10 cellular contexts compared by ENCODE assay signal in the genomic region with DNA sequence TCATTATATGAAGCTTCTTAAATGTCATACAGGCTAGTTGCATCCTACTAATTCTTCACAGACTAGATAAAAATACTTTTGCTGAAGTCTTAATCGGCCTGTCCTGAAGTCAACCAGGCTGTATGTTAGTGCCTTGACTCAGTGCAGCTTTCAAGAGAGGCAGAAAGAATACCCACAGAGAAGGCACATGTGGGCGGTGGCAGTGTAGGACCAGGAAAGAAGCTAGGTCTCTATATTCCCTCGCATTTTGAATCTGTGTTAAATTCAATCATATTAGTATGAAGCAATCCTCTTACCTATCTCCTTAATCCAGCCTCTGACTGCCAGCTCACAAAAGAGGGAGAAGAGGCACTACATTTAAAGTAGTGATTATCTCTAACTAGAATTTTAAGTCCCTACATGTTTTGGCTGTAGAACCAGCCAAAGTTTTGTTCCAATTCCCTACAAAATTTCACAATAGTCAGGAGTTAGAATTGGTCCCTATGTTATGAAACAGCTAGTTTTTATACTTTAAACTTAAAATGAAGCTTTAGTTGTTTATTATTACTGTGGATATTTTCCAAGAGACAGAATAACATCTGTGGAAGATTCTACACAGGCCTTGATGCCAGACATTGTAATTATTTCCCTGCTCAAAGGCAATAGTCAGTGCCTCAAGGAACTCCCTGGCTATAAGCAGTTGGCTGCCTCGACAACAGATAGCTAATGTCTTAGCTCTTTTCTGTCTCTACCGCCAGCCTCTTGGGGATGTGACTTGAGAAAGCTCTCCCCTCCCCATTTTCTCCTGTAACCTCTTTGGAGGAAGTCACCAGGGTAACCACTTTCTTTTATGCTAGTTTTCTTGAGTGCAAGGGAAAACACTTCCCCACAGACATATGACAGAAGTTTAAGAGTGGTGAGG. TPM values are rescaled to one million over a fixed set of nuclear protein-coding genes. Genes with fewer than 3 reads are reported as not detected.
DNase-seq lines count a peak whose midpoint lies in the region; ATAC-seq and TF ChIP-seq lines count a peak whose summit lies in the region.
"Had no signal": no experiment of that assay in that cellular context is flagged by ENCODE, and none has a peak within 500 bp of the region (broad histone marks: within the 10 kb centered on the region; RNA-seq: fewer than 3 reads in every experiment).

No MANE protein-coding gene starts in this region.

- H3K27me3 Mint-ChIP-seq in CD8-positive, alpha-beta memory T cell: peaks cover 0 to 1% of the 10 kb centered on the region in 2 donors
- H3K27me3 Mint-ChIP-seq in WTC11 (ENCODE audit: low read depth): no peaks in the 10 kb centered on the region

- CTCF ChIA-PET in CD8-positive, alpha-beta memory T cell (lab: Charles Lee): interaction anchor here (0.6 to 1.4 kb wide), 4 partner anchors 11 to 369 kb away, joined by 3 read pairs; a partner anchor contains a TSS
- CTCF ChIA-PET in GM10248 (lab: Yijun Ruan, JAX): interaction anchor here (0.7 to 1.9 kb wide), 16 partner anchors 8 to 269 kb away, joined by 3 to 9 read pairs (median 4); no protein-coding TSS in a partner anchor
- CTCF ChIA-PET in WTC11 (lab: Charles Lee): interaction anchor here (1.1 to 2.0 kb wide), 5 partner anchors 15 to 371 kb away, joined by 3 to 5 read pairs (median 5); a partner anchor contains a TSS

- peaks cover 0 to 13% (median 13%) of the 10 kb centered on the region in 3 donors for H3K36me3 Mint-ChIP-seq in CD8-positive, alpha-beta memory T cell
- no peaks in the 10 kb centered on the region for H3K36me3 Mint-ChIP-seq in WTC11

- H3K9me3 Mint-ChIP-seq in CD8-positive, alpha-beta memory T cell: no peaks in the 10 kb centered on the region
- H3K9me3 Mint-ChIP-seq in WTC11: no peaks in the 10 kb centered on the region
- H3K9me3 Mint-ChIP-seq: neural crest cell had no signal

- no peaks in the 10 kb centered on the region for H3K27me3 ChIP-seq in CD8-positive, alpha-beta memory T cell (ENCODE audit: insufficient read depth, low read length, poor library complexity, severe bottlenecking)
- H3K27me3 ChIP-seq in esophagus (ENCODE audit: control insufficient read depth in 1 of 2, insufficient read depth in 2 of 2, low read length in 2 of 2): no peaks in the 10 kb centered on the region

- TF ChIP-seq CTCF in GM10248 (IDR thresholded peaks at IDR 0.05; ENCODE audit: control extremely low read depth, extremely low read depth, low read depth, missing control alignments) (no peak), WTC11 (IDR thresholded peaks at IDR 0.05) (no peak)

- peaks cover 70 to 94% (median 88%) of the 10 kb centered on the region in 3 donors for H3K4me1 Mint-ChIP-seq in CD8-positive, alpha-beta memory T cell
- peaks cover 13% of the 10 kb centered on the region for H3K4me1 Mint-ChIP-seq in WTC11

- intact Hi-C loops in sciatic nerve (cut with DNase I): no loop called here

- no peak overlapping the region for H3K27ac ChIP-seq in CD8-positive, alpha-beta memory T cell (ENCODE audit: low read depth, low read length)
- H3K27ac ChIP-seq in esophagus (ENCODE audit: low read depth in 2 of 2, low read length in 1 of 2): peak overlapping the region; percentile 68 to 77

- H3K4me3 ChIP-seq in CD8-positive, alpha-beta memory T cell (ENCODE audit: low read length): no peak overlapping the region
- no peak overlapping the region for H3K4me3 ChIP-seq in esophagus (ENCODE audit: low read depth in 1 of 2, low read length in 2 of 2)

- peak overlapping the region; percentile 30 to 93 (median 82) for H3K27ac Mint-ChIP-seq in CD8-positive, alpha-beta memory T cell
- H3K27ac Mint-ChIP-seq in WTC11: no peak overlapping the region

- ATAC-seq in sciatic nerve (peak; percentile 34), WTC11 (no peak)

- no peaks in the 10 kb centered on the region for H3K9me3 ChIP-seq in CD8-positive, alpha-beta memory T cell (ENCODE audit: low read length)
- no peaks in the 10 kb centered on the region for H3K9me3 ChIP-seq in esophagus (ENCODE audit: control insufficient read depth in 2 of 2, insufficient read depth in 1 of 2, low read depth in 1 of 2, low read length in 1 of 2)

- peak overlapping the region in 6 of 7 donors; percentile 4 to 72 (median 40) for H3K4me3 Mint-ChIP-seq in CD8-positive, alpha-beta memory T cell
- H3K4me3 Mint-ChIP-seq in WTC11: no peak overlapping the region
- H3K4me3 Mint-ChIP-seq: neural crest cell had no signal

- H3K36me3 ChIP-seq in CD8-positive, alpha-beta memory T cell (ENCODE audit: insufficient read depth, low read length): no peaks in the 10 kb centered on the region
- H3K36me3 ChIP-seq in esophagus (ENCODE audit: control insufficient read depth in 2 of 2, insufficient read depth in 2 of 2, low read length in 1 of 2): no peaks in the 10 kb centered on the region

- WGBS in esophagus, 2 donors: 48 to 53% methylated on average over 5 of the region's 5 CpGs

- DNase-seq in CD8-positive, alpha-beta memory T cell: peak in 2 of 5 donors; percentile 35 to 83
- DNase-seq in OCI-M1 (lab: John Stamatoyannopoulos, UW): peak; percentile 8
- DNase-seq in sciatic nerve (ENCODE audit: low spot score): no peak
- DNase-seq in GM10248 (ENCODE audit: extremely low spot score): no peak
- DNase-seq in WTC11 (ENCODE audit: low spot score): no peak
- no peak for DNase-seq in NCI-H2081 treated with DMSO at 0.1 percent for 48 hours (lab: John Stamatoyannopoulos, UW)
- no peak for DNase-seq in activated effector memory CD4-positive, alpha-beta T cell treated with anti-CD3 and anti-CD28 coated beads, Interleukin-2, amount 50 U/mL, for 16 hours
- DNase-seq: activated gamma-delta T cell had no signal

- peaks cover 83% of the 10 kb centered on the region for H3K4me1 ChIP-seq in CD8-positive, alpha-beta memory T cell (ENCODE audit: insufficient read depth, low read length)
- H3K4me1 ChIP-seq in esophagus (ENCODE audit: control insufficient read depth in 2 of 2, insufficient read depth in 2 of 2, low read length in 1 of 2): peaks cover 2 to 5% of the 10 kb centered on the region in 2 donors

- POLR2A ChIA-PET in CD8-positive, alpha-beta memory T cell (lab: Charles Lee): interaction anchor here (1.4 kb wide), 1 partner anchor 12 kb away, joined by 3 read pairs; no protein-coding TSS in a partner anchor
- POLR2A ChIA-PET in GM10248 (lab: Yijun Ruan, JAX): no interaction called here
- POLR2A ChIA-PET in WTC11 (lab: Charles Lee): interaction anchor here (0.5 kb wide), 1 partner anchor 34 kb away, joined by 3 read pairs; no protein-coding TSS in a partner anchor

TF ChIP-seq in WTC11, 78 proteins besides CTCF, POLR2A, EP300 and RAD21 (continues in another document):
- no peak for TF ChIP-seq NFE2L1 (CRISPR knock-in tag; IDR thresholded peaks at IDR 0.05)
- TF ChIP-seq, protein P1, sequence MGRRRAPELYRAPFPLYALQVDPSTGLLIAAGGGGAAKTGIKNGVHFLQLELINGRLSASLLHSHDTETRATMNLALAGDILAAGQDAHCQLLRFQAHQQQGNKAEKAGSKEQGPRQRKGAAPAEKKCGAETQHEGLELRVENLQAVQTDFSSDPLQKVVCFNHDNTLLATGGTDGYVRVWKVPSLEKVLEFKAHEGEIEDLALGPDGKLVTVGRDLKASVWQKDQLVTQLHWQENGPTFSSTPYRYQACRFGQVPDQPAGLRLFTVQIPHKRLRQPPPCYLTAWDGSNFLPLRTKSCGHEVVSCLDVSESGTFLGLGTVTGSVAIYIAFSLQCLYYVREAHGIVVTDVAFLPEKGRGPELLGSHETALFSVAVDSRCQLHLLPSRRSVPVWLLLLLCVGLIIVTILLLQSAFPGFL (CRISPR knock-in tag; IDR thresholded peaks at IDR 0.05; ENCODE audit: borderline replicate concordance): no peak
- no peak for TF ChIP-seq GABPB1 (CRISPR knock-in tag; IDR thresholded peaks at IDR 0.05)
- TF ChIP-seq, protein P2, sequence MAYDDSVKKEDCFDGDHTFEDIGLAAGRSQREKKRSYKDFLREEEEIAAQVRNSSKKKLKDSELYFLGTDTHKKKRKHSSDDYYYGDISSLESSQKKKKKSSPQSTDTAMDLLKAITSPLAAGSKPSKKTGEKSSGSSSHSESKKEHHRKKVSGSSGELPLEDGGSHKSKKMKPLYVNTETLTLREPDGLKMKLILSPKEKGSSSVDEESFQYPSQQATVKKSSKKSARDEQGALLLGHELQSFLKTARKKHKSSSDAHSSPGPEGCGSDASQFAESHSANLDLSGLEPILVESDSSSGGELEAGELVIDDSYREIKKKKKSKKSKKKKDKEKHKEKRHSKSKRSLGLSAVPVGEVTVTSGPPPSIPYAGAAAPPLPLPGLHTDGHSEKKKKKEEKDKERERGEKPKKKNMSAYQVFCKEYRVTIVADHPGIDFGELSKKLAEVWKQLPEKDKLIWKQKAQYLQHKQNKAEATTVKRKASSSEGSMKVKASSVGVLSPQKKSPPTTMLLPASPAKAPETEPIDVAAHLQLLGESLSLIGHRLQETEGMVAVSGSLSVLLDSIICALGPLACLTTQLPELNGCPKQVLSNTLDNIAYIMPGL (CRISPR knock-in tag; IDR thresholded peaks at IDR 0.05): no peak
- TF ChIP-seq, protein P3, sequence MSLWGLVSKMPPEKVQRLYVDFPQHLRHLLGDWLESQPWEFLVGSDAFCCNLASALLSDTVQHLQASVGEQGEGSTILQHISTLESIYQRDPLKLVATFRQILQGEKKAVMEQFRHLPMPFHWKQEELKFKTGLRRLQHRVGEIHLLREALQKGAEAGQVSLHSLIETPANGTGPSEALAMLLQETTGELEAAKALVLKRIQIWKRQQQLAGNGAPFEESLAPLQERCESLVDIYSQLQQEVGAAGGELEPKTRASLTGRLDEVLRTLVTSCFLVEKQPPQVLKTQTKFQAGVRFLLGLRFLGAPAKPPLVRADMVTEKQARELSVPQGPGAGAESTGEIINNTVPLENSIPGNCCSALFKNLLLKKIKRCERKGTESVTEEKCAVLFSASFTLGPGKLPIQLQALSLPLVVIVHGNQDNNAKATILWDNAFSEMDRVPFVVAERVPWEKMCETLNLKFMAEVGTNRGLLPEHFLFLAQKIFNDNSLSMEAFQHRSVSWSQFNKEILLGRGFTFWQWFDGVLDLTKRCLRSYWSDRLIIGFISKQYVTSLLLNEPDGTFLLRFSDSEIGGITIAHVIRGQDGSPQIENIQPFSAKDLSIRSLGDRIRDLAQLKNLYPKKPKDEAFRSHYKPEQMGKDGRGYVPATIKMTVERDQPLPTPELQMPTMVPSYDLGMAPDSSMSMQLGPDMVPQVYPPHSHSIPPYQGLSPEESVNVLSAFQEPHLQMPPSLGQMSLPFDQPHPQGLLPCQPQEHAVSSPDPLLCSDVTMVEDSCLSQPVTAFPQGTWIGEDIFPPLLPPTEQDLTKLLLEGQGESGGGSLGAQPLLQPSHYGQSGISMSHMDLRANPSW (CRISPR knock-in tag; conservative IDR thresholded peaks at IDR 0.05; ENCODE audit: low read depth): no peak
- TF ChIP-seq, protein P4, sequence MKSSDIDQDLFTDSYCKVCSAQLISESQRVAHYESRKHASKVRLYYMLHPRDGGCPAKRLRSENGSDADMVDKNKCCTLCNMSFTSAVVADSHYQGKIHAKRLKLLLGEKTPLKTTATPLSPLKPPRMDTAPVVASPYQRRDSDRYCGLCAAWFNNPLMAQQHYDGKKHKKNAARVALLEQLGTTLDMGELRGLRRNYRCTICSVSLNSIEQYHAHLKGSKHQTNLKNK (CRISPR knock-in tag; IDR thresholded peaks at IDR 0.05): no peak

RNA-seq across cellular contexts. Expression of a gene that starts 31.9 kb away (rescaled TPM):
- 10 to 100 TPM; 25.5 to 26.7 TPM for total RNA-seq in CD8-positive, alpha-beta memory T cell
- polyA plus RNA-seq in CD8-positive, alpha-beta memory T cell: 34.2 TPM
- polyA plus RNA-seq in esophagus: 1 to 10 TPM; 5.0 to 7.1 TPM
- total RNA-seq in sciatic nerve (74.4 TPM), WTC11 (2021) (7.4 to 8.4 TPM (median 7.9 TPM) in 3 replicates)
